ENCODE assay signal across 21 cellular contexts in genomic region chr12:11022520-11022919, GRCh38. TPM values are rescaled to one million over a fixed set of nuclear protein-coding genes. Genes with fewer than 3 reads are reported as not detected.
DNase-seq lines count a peak whose midpoint lies in the region; ATAC-seq, FAIRE-seq and TF ChIP-seq lines count a peak whose summit lies in the region.
"Had no signal": no experiment of that assay in that cellular context is flagged by ENCODE, and none has a peak within 500 bp of the region (broad histone marks: within the 10 kb centered on the region; RNA-seq: fewer than 3 reads in every experiment).

Gene TAS2R19, minus strand, starts transcription at chr12:11022620. Its CDS starts 49 bp downstream, at chr12:11022571.

- H3K4me1 Mint-ChIP-seq in activated CD4-positive, alpha-beta T cell treated with anti-CD3 and anti-CD28 coated beads for 36 hours, result peaks cover 6% of the 10 kb centered on the region
- no peaks in the 10 kb centered on the region for H3K4me1 Mint-ChIP-seq in nephron progenitor cell
- peaks cover 5% of the 10 kb centered on the region for H3K4me1 Mint-ChIP-seq in progenitor cell of endocrine pancreas (ENCODE audit: low read depth)
- H3K4me1 Mint-ChIP-seq: CD14-positive monocyte had no signal

- H3K9me3 Mint-ChIP-seq in activated CD4-positive, alpha-beta T cell treated with anti-CD3 and anti-CD28 coated beads for 36 hours (ENCODE audit: low read depth), result peaks cover 8% of the 10 kb centered on the region
- H3K9me3 Mint-ChIP-seq in nephron progenitor cell (peaks cover 18% of the 10 kb centered on the region), progenitor cell of endocrine pancreas (ENCODE audit: low read depth) (peaks cover 9% of the 10 kb centered on the region)

- TF ChIP-seq EP300 in HepG2 (IDR thresholded peaks at IDR 0.05; ENCODE audit: low read depth in 2 of 2, low read length in 2 of 2), result no peak
- no peak for TF ChIP-seq EP300 in HepG2 (CRISPR knock-in tag; IDR thresholded peaks at IDR 0.05; ENCODE audit: borderline replicate concordance)

- H3K4me3 Mint-ChIP-seq in activated CD4-positive, alpha-beta T cell treated with anti-CD3 and anti-CD28 coated beads for 36 hours, result no peak within 1 kb of the TSS
- H3K4me3 Mint-ChIP-seq in nephron progenitor cell, result no peak within 1 kb of the TSS
- H3K4me3 Mint-ChIP-seq in progenitor cell of endocrine pancreas (ENCODE audit: low read depth), result no peak within 1 kb of the TSS
- H3K4me3 Mint-ChIP-seq: CD14-positive monocyte; CD8-positive, alpha-beta T cell; HFFc6 had no signal

- no peak for TF ChIP-seq RAD21 in HepG2 (CRISPR knock-in tag; IDR thresholded peaks at IDR 0.05)

- H3K27me3 Mint-ChIP-seq in activated CD4-positive, alpha-beta T cell treated with anti-CD3 and anti-CD28 coated beads for 36 hours, result no peaks in the 10 kb centered on the region
- H3K27me3 Mint-ChIP-seq in nephron progenitor cell (ENCODE audit: low read depth, poor library complexity) (no peaks in the 10 kb centered on the region), progenitor cell of endocrine pancreas (no peaks in the 10 kb centered on the region)

- H3K9me3 ChIP-seq in HepG2 (ENCODE audit: low read length) (no peaks in the 10 kb centered on the region), right lobe of liver (no peaks in the 10 kb centered on the region)

- POLR2A ChIA-PET in activated CD4-positive, alpha-beta T cell treated with anti-CD3 and anti-CD28 coated beads for 36 hours (lab: Charles Lee), result no interaction called here
- POLR2A ChIA-PET in HepG2 (lab: Yijun Ruan, JAX), result interaction anchor here (1.3 kb wide), 1 partner anchor 149 kb away, joined by 3 read pairs; the partner anchor contains the start of gene SMIM10L1

- H3K27ac ChIP-seq in HepG2 (ENCODE audit: extremely low read length, insufficient read depth, low read length) (peak within 1 kb of the TSS; percentile 29), right lobe of liver (no peak within 1 kb of the TSS)
- H3K27ac ChIP-seq: 22Rv1, HL-60 had no signal

- H3K4me2 ChIP-seq in HepG2 (ENCODE audit: low read depth, low read length), result no peak within 1 kb of the TSS

- H3K4me1 ChIP-seq in HepG2 (ENCODE audit: insufficient read depth, low read length) (peaks cover 34% of the 10 kb centered on the region), right lobe of liver (no peaks in the 10 kb centered on the region)

- H3K4me3 ChIP-seq in HepG2 (replicated peaks in 1 of 3; ENCODE audit: insufficient read depth in 1 of 3, low read depth in 2 of 3, low read length in 3 of 3) (no peak within 1 kb of the TSS), right lobe of liver (no peak within 1 kb of the TSS)

- TF ChIP-seq POLR2A in HepG2 (IDR thresholded peaks at IDR 0.05; ENCODE audit: insufficient read depth in 1 of 2, low read depth in 2 of 2, low read length in 2 of 2) (no peak), right lobe of liver (IDR thresholded peaks at IDR 0.05) (no peak)

- DNase-seq in activated CD4-positive, alpha-beta T cell treated with anti-CD3 and anti-CD28 coated beads for 36 hours, result no peak
- no peak for DNase-seq in activated CD4-positive, alpha-beta T cell treated with anti-CD3 and anti-CD28 coated beads for 1 hour
- no peak for DNase-seq in HepG2 (ENCODE audit: low spot score)
- no peak for DNase-seq in right lobe of liver
- no peak for DNase-seq in nephron progenitor cell
- DNase-seq in stimulated activated CD4-positive, alpha-beta T cell treated with anti-CD3 and anti-CD28 coated beads, Interleukin-4, amount 100 ng/mL, for 4 hours, result no peak
- no peak for DNase-seq in progenitor cell of endocrine pancreas (ENCODE audit: low spot score, unreplicated experiment)
- DNase-seq: CD8-positive, alpha-beta T cell; COR-L47; DMS153; DMS79 treated with DMSO at 0.1 percent for 48 hours; EL; HCEC 1CT; HFFc6 had no signal

- CTCF ChIA-PET in activated CD4-positive, alpha-beta T cell treated with anti-CD3 and anti-CD28 coated beads for 36 hours (lab: Charles Lee), result no interaction called here
- CTCF ChIA-PET in HepG2 (lab: Yijun Ruan, JAX; ENCODE audit: low intra/inter-chr PET ratio, low total read pairs), result no interaction called here

- peak within 1 kb of the TSS; percentile 38 for H3K27ac Mint-ChIP-seq in activated CD4-positive, alpha-beta T cell treated with anti-CD3 and anti-CD28 coated beads for 36 hours
- peak within 1 kb of the TSS; percentile 15 for H3K27ac Mint-ChIP-seq in nephron progenitor cell
- H3K27ac Mint-ChIP-seq in progenitor cell of endocrine pancreas, result no peak within 1 kb of the TSS
- H3K27ac Mint-ChIP-seq: CD14-positive monocyte; CD8-positive, alpha-beta T cell; HFFc6 had no signal

- H3K27me3 ChIP-seq in HepG2 (ENCODE audit: control insufficient read depth in 1 of 2, insufficient read depth in 2 of 2, low read length in 2 of 2) (no peaks in the 10 kb centered on the region), right lobe of liver (no peaks in the 10 kb centered on the region)

- intact Hi-C loops in activated CD4-positive, alpha-beta T cell treated with anti-CD3 and anti-CD28 coated beads for 36 hours (cut with DNase I, micrococcal nuclease), result no loop called here
- intact Hi-C loops in HepG2 (cut with micrococcal nuclease; ENCODE audit: unreplicated experiment), result no loop called here
- intact Hi-C loops in right lobe of liver (cut with DNase I), result no loop called here

- 100% methylated on average over 1 of the region's 1 CpG for WGBS in HepG2 (ENCODE audit: low lambda C conversion rate)
- WGBS in right lobe of liver (ENCODE audit: insufficient coverage, low coverage, low lambda C conversion rate, missing lambda C conversion rate), result 89% methylated on average over 1 of the region's 1 CpG

- H4K20me1 ChIP-seq in HepG2 (ENCODE audit: insufficient read depth, low read length), result no peaks in the 10 kb centered on the region

- no peak for ATAC-seq in activated CD4-positive, alpha-beta T cell treated with anti-CD3 and anti-CD28 coated beads for 36 hours
- ATAC-seq in HepG2, result no peak
- no peak for ATAC-seq in right lobe of liver
- no peak for ATAC-seq in HG02571 (IDR thresholded peaks at IDR 0.05; ENCODE audit: unreplicated experiment)
- ATAC-seq: CD8-positive, alpha-beta T cell had no signal

- no TSS peak for BruUV-seq in HepG2 (replicated peaks; lab: Mats Ljungman, UMichigan)

- H3K36me3 Mint-ChIP-seq in activated CD4-positive, alpha-beta T cell treated with anti-CD3 and anti-CD28 coated beads for 36 hours (ENCODE audit: low read depth), result peaks cover 21% of the 10 kb centered on the region
- peaks cover 50% of the 10 kb centered on the region for H3K36me3 Mint-ChIP-seq in nephron progenitor cell (ENCODE audit: low read depth)
- H3K36me3 Mint-ChIP-seq in progenitor cell of endocrine pancreas (ENCODE audit: insufficient read depth), result peaks cover 26% of the 10 kb centered on the region

- no peak within 1 kb of the TSS for H2AFZ ChIP-seq in HepG2 (ENCODE audit: low read length)

- H3K36me3 ChIP-seq in HepG2 (replicated peaks in 1 of 2; ENCODE audit: control insufficient read depth in 1 of 2, insufficient read depth in 2 of 2, low read length in 2 of 2) (peaks cover 0 to 6% of the 10 kb centered on the region in 2 experiments; a peak in 1 of 5 replicates), right lobe of liver (no peaks in the 10 kb centered on the region)

- no peak for FAIRE-seq in HepG2 (lab: Jason Lieb, UNC)
- FAIRE-seq: D721Med, G401.6, GM12891 had no signal

- H3K9ac ChIP-seq in HepG2 (ENCODE audit: insufficient read depth, low read depth, low read length), result no peak within 1 kb of the TSS

- no peaks in the 10 kb centered on the region for H3K79me2 ChIP-seq in HepG2 (ENCODE audit: insufficient read depth, low read length)

- TF ChIP-seq CTCF in HepG2 (CRISPR knock-in tag; IDR thresholded peaks at IDR 0.05), result no peak
- no peak for TF ChIP-seq CTCF in right lobe of liver (IDR thresholded peaks at IDR 0.05)
- no peak for TF ChIP-seq CTCF in nephron progenitor cell (IDR thresholded peaks at IDR 0.05)
- no peak for TF ChIP-seq CTCF in progenitor cell of endocrine pancreas (IDR thresholded peaks at IDR 0.05; ENCODE audit: unreplicated experiment)

- in situ Hi-C loops in HepG2 (cut with HindIII; ENCODE audit: extremely low pct_ligation_motif_present, low pct_unique_long_range_greater_than_20kb), result no loop called here

TF ChIP-seq in HepG2, 621 proteins besides CTCF, POLR2A, EP300 and RAD21 (continues in another document):
- TF ChIP-seq ZMYM4 (CRISPR knock-in tag; IDR thresholded peaks at IDR 0.05) (no peak), ZNF383 (CRISPR knock-in tag; IDR thresholded peaks at IDR 0.05; ENCODE audit: borderline replicate concordance) (no peak), ZNF614 (CRISPR knock-in tag; IDR thresholded peaks at IDR 0.05; ENCODE audit: borderline replicate concordance) (no peak), ZSCAN30 (CRISPR knock-in tag; IDR thresholded peaks at IDR 0.05) (no peak), ETV5 (CRISPR knock-in tag; IDR thresholded peaks at IDR 0.05; ENCODE audit: borderline replicate concordance) (no peak), SMYD3 (CRISPR knock-in tag; IDR thresholded peaks at IDR 0.05) (no peak)

RNA-seq across cellular contexts. Expression of gene TAS2R19, which starts in this region (rescaled TPM):
- 1 to 10 TPM; 1.2 to 1.6 TPM for total RNA-seq in activated CD4-positive, alpha-beta T cell treated with anti-CD3 and anti-CD28 coated beads for 36 hours
- total RNA-seq in HepG2 (2016; rRNA removed; fragmentation: Illumina TruSeq; extraction: Trizol) (0.88 and 5.3 TPM in 2 replicates), right lobe of liver (1 to 10 TPM; 1.1 to 3.8 (median 1.8) TPM), progenitor cell of endocrine pancreas (6.6 and 8.5 TPM in 2 replicates)
- not detected in 2 replicates for total RNA-seq in HepG2 (2016; cell fraction: cytosol; rRNA removed; fragmentation: Illumina TruSeq; extraction: Trizol; ENCODE audit: low read depth)
- 0.58 and 4.7 TPM in 2 replicates for total RNA-seq in HepG2 (2016; cell fraction: insoluble cytoplasmic fraction; rRNA removed; fragmentation: Illumina TruSeq; extraction: Trizol)
- 0.25 TPM in 1 of 2 replicates, not detected in the other for total RNA-seq in HepG2 (2016; cell fraction: membrane; rRNA removed; fragmentation: Illumina TruSeq; extraction: Trizol)
- 27.3 and 30.8 TPM in 2 replicates for total RNA-seq in HepG2 (2016; cell fraction: nucleus; rRNA removed; fragmentation: Illumina TruSeq; extraction: Trizol)
- 0.30 and 0.62 TPM in 2 replicates for polyA plus RNA-seq in HepG2 (2011; rRNA removed)
- polyA plus RNA-seq in HepG2 (2011; cell fraction: cytosol; rRNA removed), result 0.05 TPM in 1 of 2 replicates, not detected in the other
- polyA plus RNA-seq in HepG2 (2011; cell fraction: nucleus; rRNA removed), result 2.5 and 3.4 TPM in 2 replicates
- 0.24 and 0.59 TPM in 2 replicates for polyA plus RNA-seq in HepG2 (2012)
- not detected in 2 replicates for polyA plus RNA-seq in HepG2 (2016; cell fraction: cytosol; fragmentation: Illumina TruSeq; extraction: Trizol; ENCODE audit: low read depth)
- not detected in 2 replicates for polyA plus RNA-seq in HepG2 (2016; cell fraction: insoluble cytoplasmic fraction; fragmentation: Illumina TruSeq; extraction: Trizol; ENCODE audit: low read depth)
- polyA plus RNA-seq in HepG2 (2016; cell fraction: membrane; fragmentation: Illumina TruSeq; extraction: Trizol; ENCODE audit: low read depth), result not detected in 2 replicates
- polyA plus RNA-seq in HepG2 (2016; cell fraction: nucleus; fragmentation: Illumina TruSeq; extraction: Trizol; ENCODE audit: insufficient read depth, low read depth), result 0.51 and 0.67 TPM in 2 replicates
- 12.8 and 15.5 TPM in 2 replicates for polyA minus RNA-seq in HepG2 (2011; rRNA and poly(A)+ RNA removed; ENCODE audit: low replicate concordance)
- polyA minus RNA-seq in HepG2 (2011; cell fraction: cytosol; rRNA and poly(A)+ RNA removed), result 0.89 TPM in 1 of 2 replicates, not detected in the other
- polyA minus RNA-seq in HepG2 (2011; cell fraction: nucleus; rRNA and poly(A)+ RNA removed), result 141 and 149 TPM in 2 replicates
- polyA plus RNA-seq: CD14-positive monocyte had no signal
